Comparison of ENCODE assay signal across 9 cellular contexts in genomic region chr6:35311390-35312075, GRCh38.
DNase-seq lines count a peak whose midpoint lies in the region; ATAC-seq lines count a peak whose summit lies in the region.
"Had no signal": no experiment of that assay in that cellular context is flagged by ENCODE, and none has a peak within 500 bp of the region (broad histone marks: within the 10 kb centered on the region; RNA-seq: fewer than 3 reads in every experiment).

No MANE protein-coding gene starts in this region.

- peaks cover 92% of the 10 kb centered on the region for H3K36me3 Mint-ChIP-seq in dendritic cell treated with granulocyte-macrophage colony-stimulating factor and Interleukin-4, amounts not matched to agents 40 ng/mL and 50 ng/mL, for 4 days (ENCODE audit: low read depth)

- intact Hi-C loops in dendritic cell treated with granulocyte-macrophage colony-stimulating factor and Interleukin-4, amounts not matched to agents 40 ng/mL and 50 ng/mL, for 4 days (cut with micrococcal nuclease) = no loop called here

- peak overlapping the region; percentile 65 for H3K4me3 Mint-ChIP-seq in dendritic cell treated with granulocyte-macrophage colony-stimulating factor and Interleukin-4, amounts not matched to agents 40 ng/mL and 50 ng/mL, for 4 days

- H3K4me1 Mint-ChIP-seq in dendritic cell treated with granulocyte-macrophage colony-stimulating factor and Interleukin-4, amounts not matched to agents 40 ng/mL and 50 ng/mL, for 4 days (ENCODE audit: low read depth) = peaks cover 76% of the 10 kb centered on the region

- H3K27me3 Mint-ChIP-seq in dendritic cell treated with granulocyte-macrophage colony-stimulating factor and Interleukin-4, amounts not matched to agents 40 ng/mL and 50 ng/mL, for 4 days = no peaks in the 10 kb centered on the region

- H3K27ac Mint-ChIP-seq in dendritic cell treated with granulocyte-macrophage colony-stimulating factor and Interleukin-4, amounts not matched to agents 40 ng/mL and 50 ng/mL, for 4 days = peak overlapping the region; percentile 90

- peak; percentile 60 for DNase-seq in stimulated activated CD8-positive, alpha-beta memory T cell treated with anti-CD3 and anti-CD28 coated beads, Interleukin-4, amount 100 ng/mL, for 48 hours
- DNase-seq in DMS53 (lab: John Stamatoyannopoulos, UW) = no peak
- DNase-seq in NCI-H2081 (lab: John Stamatoyannopoulos, UW) = no peak
- DNase-seq in nucleus accumbens (lab: John Stamatoyannopoulos, UW) = no peak
- no peak for DNase-seq in HUDEP-2 (lab: John Stamatoyannopoulos, UW; ENCODE audit: unreplicated experiment in 76 of 76)

- peak; percentile 68 for ATAC-seq in HG03354 (IDR thresholded peaks at IDR 0.05; ENCODE audit: poor library complexity, severe bottlenecking, unreplicated experiment)
- ATAC-seq in activated CD4-positive, CD25-positive, alpha-beta regulatory T cell treated with anti-CD3 and anti-CD28 coated beads, Interleukin-2, amount 50 U/mL, for 24 hours = peak; percentile 68 to 70
- ATAC-seq: HCT116 had no signal

- H3K9me3 Mint-ChIP-seq in dendritic cell treated with granulocyte-macrophage colony-stimulating factor and Interleukin-4, amounts not matched to agents 40 ng/mL and 50 ng/mL, for 4 days = no peaks in the 10 kb centered on the region
